4 cellular contexts compared by ENCODE assay signal in genomic region chr16:20459227-20459626, GRCh38. TPM values are rescaled to one million over a fixed set of nuclear protein-coding genes. Genes with fewer than 3 reads are reported as not detected.
"Had no signal": no experiment of that assay in that cellular context is flagged by ENCODE, and none has a peak within 500 bp of the region (broad histone marks: within the 10 kb centered on the region; RNA-seq: fewer than 3 reads in every experiment).

No MANE protein-coding gene starts in this region.

RNA-seq across cellular contexts. Expression of gene ACSM2A, which starts 7.9 kb away (rescaled TPM):
- total RNA-seq: LHCN-M2, M059J, MCF 10A, NCI-H460 had no signal

RNA-seq across cellular contexts. Expression of gene ACSM5, which starts 49.9 kb away (rescaled TPM):
- total RNA-seq: NCI-H460 had no signal

RNA-seq across cellular contexts. Expression of gene PDILT, which starts 54.7 kb away (rescaled TPM):
- total RNA-seq: LHCN-M2, M059J, MCF 10A, NCI-H460 had no signal
